In genomic region chr6:34665019-34665418, GRCh38 we compare ENCODE assay signal across 9 cellular contexts. TPM values are rescaled to one million over a fixed set of nuclear protein-coding genes. Genes with fewer than 3 reads are reported as not detected.
A peak's percentile ranks its signal among the peaks of the same experiment; 100 is the strongest.
DNase-seq lines count a peak whose midpoint lies in the region; ATAC-seq and TF ChIP-seq lines count a peak whose summit lies in the region.
"Had no signal": no experiment of that assay in that cellular context is flagged by ENCODE, and none has a peak within 500 bp of the region (broad histone marks: within the 10 kb centered on the region; RNA-seq: fewer than 3 reads in every experiment).

No MANE protein-coding gene starts in this region.

- BruUV-seq in A673 (replicated peaks; lab: Mats Ljungman, UMichigan) = no TSS peak

- H3K4me3 ChIP-seq in A673 (ENCODE audit: low read depth, low read length, poor library complexity, severe bottlenecking) (no peak overlapping the region), HEK293 (ENCODE audit: low read depth, low read length) (no peak overlapping the region), adipocyte (ENCODE audit: low read length) (peak overlapping the region; percentile 4)

- no peak for ATAC-seq in naive thymus-derived CD8-positive, alpha-beta T cell
- ATAC-seq in HG02798 (IDR thresholded peaks at IDR 0.05; ENCODE audit: poor library complexity, unreplicated experiment) = no peak

- H3K4me1 Mint-ChIP-seq in naive thymus-derived CD8-positive, alpha-beta T cell = peaks cover 22 to 64% (median 51%) of the 10 kb centered on the region in 4 donors

- POLR2A ChIA-PET in A673 (lab: Charles Lee; ENCODE audit: low non-redundant PET) (interaction anchor here (0.6 kb wide), 1 partner anchor 806 kb away, joined by 6 read pairs; no protein-coding TSS in a partner anchor), HEK293 (lab: Yijun Ruan, JAX) (interaction anchor here (0.7 to 0.9 kb wide), 3 partner anchors 9 to 94 kb away, joined by 3 to 5 read pairs (median 5); no protein-coding TSS in a partner anchor)
- POLR2A ChIA-PET in naive thymus-derived CD8-positive, alpha-beta T cell (lab: Charles Lee) = no interaction called here

- DNase-seq in A673 (ENCODE audit: low spot score) (no peak), adipocyte (ENCODE audit: low read depth) (no peak), SHP77 (lab: John Stamatoyannopoulos, UW) (no peak), AG20443 (ENCODE audit: low spot score) (no peak)
- DNase-seq in naive thymus-derived CD8-positive, alpha-beta T cell = no peak
- DNase-seq in activated CD4-positive, alpha-beta T cell treated with anti-CD3 and anti-CD28 coated beads for 1 hour = no peak
- DNase-seq: NCI-H446 treated with DMSO at 0.1 percent for 48 hours had no signal

- H3K9ac ChIP-seq in adipocyte (ENCODE audit: low read length) = no peak overlapping the region

- no peaks in the 10 kb centered on the region for H3K9me3 Mint-ChIP-seq in naive thymus-derived CD8-positive, alpha-beta T cell

- H3K27ac ChIP-seq in A673 (ENCODE audit: low read depth, low read length, poor library complexity, severe bottlenecking) = peak overlapping the region; percentile 74
- no peak overlapping the region for H3K27ac ChIP-seq in HEK293 (ENCODE audit: extremely low read depth, low read depth, low read length)

- CTCF ChIA-PET in A673 (lab: Charles Lee) = no interaction called here
- CTCF ChIA-PET in HEK293 (lab: Yijun Ruan, JAX) = interaction anchor here (0.5 to 0.9 kb wide), 8 partner anchors 8 to 205 kb away, joined by 3 to 6 read pairs (median 4); no protein-coding TSS in a partner anchor

- no peak for TF ChIP-seq CTCF in A673 (conservative IDR thresholded peaks at IDR 0.05; ENCODE audit: low read depth, low read length)
- no peak for TF ChIP-seq CTCF in HEK293 (tag by site-specific recombination; IDR thresholded peaks at IDR 0.05)

- intact Hi-C loops in A673 (cut with micrococcal nuclease; ENCODE audit: unreplicated experiment) = no loop called here

- H3K4me3 Mint-ChIP-seq in naive thymus-derived CD8-positive, alpha-beta T cell = no peak overlapping the region

- H3K9me3 ChIP-seq in A673 (ENCODE audit: low read depth, low read length, poor library complexity, severe bottlenecking) (no peaks in the 10 kb centered on the region), HEK293 (ENCODE audit: control insufficient read depth, insufficient read depth, low read depth, low read length) (no peaks in the 10 kb centered on the region), adipocyte (ENCODE audit: control insufficient read depth, low read length) (no peaks in the 10 kb centered on the region)

- H3K27me3 Mint-ChIP-seq in naive thymus-derived CD8-positive, alpha-beta T cell = no peaks in the 10 kb centered on the region

- H3K27me3 ChIP-seq in A673 (replicated peaks; ENCODE audit: insufficient read depth, low read depth, low read length, poor library complexity) = no peaks in the 10 kb centered on the region
- H3K27me3 ChIP-seq in adipocyte (replicated peaks; ENCODE audit: control insufficient read depth, insufficient read depth, low read length) = no peaks in the 10 kb centered on the region

- peaks cover 0 to 5% (median 2%) of the 10 kb centered on the region in 3 donors for H3K36me3 Mint-ChIP-seq in naive thymus-derived CD8-positive, alpha-beta T cell

- H3K4me1 ChIP-seq in A673 (ENCODE audit: insufficient read depth, low read length, poor library complexity, severe bottlenecking) (peaks cover 35% of the 10 kb centered on the region), HEK293 (ENCODE audit: control insufficient read depth, insufficient read depth, low read length) (no peaks in the 10 kb centered on the region; the same call in 1 of the 2 replicates), adipocyte (ENCODE audit: control insufficient read depth, insufficient read depth, low read length) (peaks cover 40% of the 10 kb centered on the region)

- no peaks in the 10 kb centered on the region for H3K36me3 ChIP-seq in A673 (ENCODE audit: insufficient read depth, low read length, poor library complexity, severe bottlenecking)
- no peaks in the 10 kb centered on the region for H3K36me3 ChIP-seq in HEK293 (ENCODE audit: control insufficient read depth in 2 of 2, insufficient read depth in 1 of 2, low read length in 2 of 2)
- H3K36me3 ChIP-seq in adipocyte (ENCODE audit: control insufficient read depth, insufficient read depth, low read length, severe bottlenecking) = no peaks in the 10 kb centered on the region

- H3K27ac Mint-ChIP-seq in naive thymus-derived CD8-positive, alpha-beta T cell = peak overlapping the region in 6 of 10 donors; percentile 28 to 74 (median 28)

TF ChIP-seq in HEK293, 187 proteins besides CTCF, POLR2A, EP300 and RAD21:
- TF ChIP-seq ZNF121 (tag by site-specific recombination; IDR thresholded peaks at IDR 0.05) (0 out of 2 replicates have a peak, but pooled peaks have one; percentile 16), ZNF423 (tag by site-specific recombination; IDR thresholded peaks at IDR 0.05) (no peak), ZBTB21 (tag by site-specific recombination; IDR thresholded peaks at IDR 0.05) (no peak), ZXDB (tag by site-specific recombination; IDR thresholded peaks at IDR 0.05) (no peak), ZNF23 (tag by site-specific recombination; IDR thresholded peaks at IDR 0.05; ENCODE audit: borderline replicate concordance) (no peak), ZNF48 (tag by site-specific recombination; IDR thresholded peaks at IDR 0.05) (no peak)

RNA-seq across cellular contexts. Expression of gene ILRUN, which starts 31.5 kb away (rescaled TPM):
- total RNA-seq in A673 (2021) = 58.4 and 66.5 TPM in 2 replicates
- 10 to 100 TPM; 60.7 to 61.8 TPM for total RNA-seq in naive thymus-derived CD8-positive, alpha-beta T cell
- polyA plus RNA-seq in naive thymus-derived CD8-positive, alpha-beta T cell = 10 to 100 TPM; 10.5 to 14.5 (median 11.7) TPM
